17 cellular contexts compared by ENCODE assay signal in genomic region chr14:49988080-49988990, GRCh38.
DNase-seq lines count a peak whose midpoint lies in the region; ATAC-seq and TF ChIP-seq lines count a peak whose summit lies in the region.
"Had no signal": no experiment of that assay in that cellular context is flagged by ENCODE, and none has a peak within 500 bp of the region (broad histone marks: within the 10 kb centered on the region; RNA-seq: fewer than 3 reads in every experiment).

No MANE protein-coding gene starts in this region.

- TF ChIP-seq CTCF in AG04450 (IDR thresholded peaks at IDR 0.05; ENCODE audit: low read depth, low read length) (no peak), PC-9 (conservative IDR thresholded peaks at IDR 0.05) (no peak), coronary artery (IDR thresholded peaks at IDR 0.05) (no peak), omental fat pad (IDR thresholded peaks at IDR 0.05) (no peak)

- no peak overlapping the region for H2AFZ ChIP-seq in PC-9

- intact Hi-C loops in PC-9 (cut with micrococcal nuclease; ENCODE audit: unreplicated experiment) (no loop called here), posterior vena cava (cut with DNase I) (no loop called here)
- intact Hi-C loops in activated T-helper 2 cell treated with anti-CD3 and anti-CD28 coated beads, Interferon-gamma antibody, Interleukin-2, Interleukin-4, amounts not matched to agents 10 μg/mL and 5 μg/mL and 100 μg/mL, durations not matched to agents 14 hours and 24 hours and 36 hours (cut with micrococcal nuclease): no loop called here

- no peaks in the 10 kb centered on the region for H3K27me3 Mint-ChIP-seq in activated T-helper 2 cell treated with anti-CD3 and anti-CD28 coated beads, Interferon-gamma antibody, Interleukin-2, Interleukin-4, amounts not matched to agents 10 μg/mL and 5 μg/mL and 100 μg/mL, durations not matched to agents 14 hours and 24 hours and 36 hours (ENCODE audit: low read depth)
- H3K27me3 Mint-ChIP-seq: T-cell had no signal

- H3K4me1 Mint-ChIP-seq in activated T-helper 2 cell treated with anti-CD3 and anti-CD28 coated beads, Interferon-gamma antibody, Interleukin-2, Interleukin-4, amounts not matched to agents 10 μg/mL and 5 μg/mL and 100 μg/mL, durations not matched to agents 14 hours and 24 hours and 36 hours (ENCODE audit: low read depth): peaks cover 34% of the 10 kb centered on the region

- no peaks in the 10 kb centered on the region for H3K36me3 Mint-ChIP-seq in activated T-helper 2 cell treated with anti-CD3 and anti-CD28 coated beads, Interferon-gamma antibody, Interleukin-2, Interleukin-4, amounts not matched to agents 10 μg/mL and 5 μg/mL and 100 μg/mL, durations not matched to agents 14 hours and 24 hours and 36 hours (ENCODE audit: low read depth)

- H3K4me3 ChIP-seq in AG04450 (ENCODE audit: low read depth, low read length) (no peak overlapping the region), PC-9 (no peak overlapping the region), coronary artery (no peak overlapping the region)
- H3K4me3 ChIP-seq: spleen had no signal

- no peak overlapping the region for H3K4me3 Mint-ChIP-seq in activated T-helper 2 cell treated with anti-CD3 and anti-CD28 coated beads, Interferon-gamma antibody, Interleukin-2, Interleukin-4, amounts not matched to agents 10 μg/mL and 5 μg/mL and 100 μg/mL, durations not matched to agents 14 hours and 24 hours and 36 hours (ENCODE audit: low read depth)
- H3K4me3 Mint-ChIP-seq: T-cell had no signal

- peaks cover 43% of the 10 kb centered on the region for H3K4me1 ChIP-seq in PC-9 (replicated peaks; ENCODE audit: insufficient read depth)

- no peaks in the 10 kb centered on the region for H3K9me3 ChIP-seq in AG04450 (ENCODE audit: control insufficient read depth, insufficient read depth, low read length)
- no peaks in the 10 kb centered on the region for H3K9me3 ChIP-seq in PC-9 (ENCODE audit: insufficient read depth, low read depth)
- H3K9me3 ChIP-seq: spleen had no signal

- H3K27me3 ChIP-seq in AG04450 (ENCODE audit: control insufficient read depth, insufficient read depth, low read length) (no peaks in the 10 kb centered on the region), PC-9 (ENCODE audit: insufficient read depth, low read depth) (no peaks in the 10 kb centered on the region)
- H3K27me3 ChIP-seq: spleen had no signal

- CTCF ChIA-PET in AG04450 (lab: Charles Lee): no interaction called here
- CTCF ChIA-PET in PC-9 (lab: Charles Lee): no interaction called here

- no peaks in the 10 kb centered on the region for H3K79me2 ChIP-seq in PC-9 (ENCODE audit: low read depth)

- DNase-seq in AG04450 (ENCODE audit: low read depth, low spot score): no peak
- DNase-seq in PC-9: no peak
- DNase-seq in coronary artery (ENCODE audit: low spot score): peak; percentile 50
- peak; percentile 59 for DNase-seq in posterior vena cava (ENCODE audit: low spot score)
- DNase-seq in NCI-H2196 treated with DMSO at 0.1 percent for 48 hours (lab: John Stamatoyannopoulos, UW; ENCODE audit: unreplicated experiment): no peak
- DNase-seq in NCI-H2029 treated with DMSO at 0.1 percent for 48 hours (lab: John Stamatoyannopoulos, UW): no peak
- no peak for DNase-seq in activated T-helper 2 cell treated with anti-CD3 and anti-CD28 coated beads, Interferon-gamma antibody, Interleukin-2, Interleukin-4, amounts not matched to agents 10 μg/mL and 5 μg/mL and 100 μg/mL, durations not matched to agents 14 hours and 24 hours and 36 hours (ENCODE audit: low spot score)
- no peak for DNase-seq in omental fat pad (ENCODE audit: low spot score)
- DNase-seq: activated CD4-positive, CD25-positive, alpha-beta regulatory T cell; DMS153; NCI-H187 treated with DMSO at 0.1 percent for 48 hours; NCI-H748 treated with DMSO at 0.1 percent for 48 hours; RPMI8226; spleen; T-cell had no signal

- BruUV-seq in PC-9 (replicated peaks; lab: Mats Ljungman, UMichigan): no TSS peak

- no peaks in the 10 kb centered on the region for H3K9me3 Mint-ChIP-seq in activated T-helper 2 cell treated with anti-CD3 and anti-CD28 coated beads, Interferon-gamma antibody, Interleukin-2, Interleukin-4, amounts not matched to agents 10 μg/mL and 5 μg/mL and 100 μg/mL, durations not matched to agents 14 hours and 24 hours and 36 hours
- H3K9me3 Mint-ChIP-seq: T-cell had no signal

- peaks cover 23% of the 10 kb centered on the region for H3F3A ChIP-seq in PC-9 (ENCODE audit: insufficient read depth, low read depth)

- H3K27ac ChIP-seq in AG04450 (ENCODE audit: low read depth, low read length): peak overlapping the region; percentile 79
- peak overlapping the region; percentile 76 for H3K27ac ChIP-seq in PC-9
- peak overlapping the region; percentile 35 to 80 for H3K27ac ChIP-seq in coronary artery
- H3K27ac ChIP-seq: epithelial cell of prostate, spleen had no signal

- no peaks in the 10 kb centered on the region for H4K20me1 ChIP-seq in PC-9 (ENCODE audit: insufficient read depth)

- no peak for ATAC-seq in omental fat pad (ENCODE audit: low FRiP score)
- ATAC-seq: activated naive CD4-positive, alpha-beta T cell treated with anti-CD3 and anti-CD28 coated beads, Interleukin-2, amount 50 U/mL, for 72 hours; T-cell had no signal

- no peak overlapping the region for H3K4me2 ChIP-seq in PC-9

- H3K9me2 ChIP-seq in PC-9 (ENCODE audit: insufficient read depth): no peaks in the 10 kb centered on the region

- POLR2A ChIA-PET in AG04450 (lab: Yijun Ruan, JAX) (no interaction called here), PC-9 (lab: Charles Lee; ENCODE audit: unreplicated experiment) (interaction anchor here (0.5 to 0.7 kb wide), 2 partner anchors 27 to 1254 kb away, joined by 3 to 13 read pairs; no protein-coding TSS in a partner anchor)

- H3K36me3 ChIP-seq in PC-9 (ENCODE audit: low read depth): no peaks in the 10 kb centered on the region
- H3K36me3 ChIP-seq: spleen had no signal

- H3K27ac Mint-ChIP-seq in activated T-helper 2 cell treated with anti-CD3 and anti-CD28 coated beads, Interferon-gamma antibody, Interleukin-2, Interleukin-4, amounts not matched to agents 10 μg/mL and 5 μg/mL and 100 μg/mL, durations not matched to agents 14 hours and 24 hours and 36 hours: no peak overlapping the region

Comparison
In these comparisons a context has a peak if more than half of its experiments do, and no peak if none do; other contexts are left out.
1. DNase-seq: peak in coronary artery (single experiment) and posterior vena cava (single experiment); none in AG04450 (single experiment), PC-9 (0 of 2), NCI-H2196 treated with DMSO at 0.1 percent for 48 hours (single experiment), NCI-H2029 treated with DMSO at 0.1 percent for 48 hours (single experiment), activated T-helper 2 cell treated with anti-CD3 and anti-CD28 coated beads, Interferon-gamma antibody, Interleukin-2, Interleukin-4, amounts not matched to agents 10 μg/mL and 5 μg/mL and 100 μg/mL, durations not matched to agents 14 hours and 24 hours and 36 hours (single experiment) and omental fat pad (single experiment).
2. Peak in every context shown above with its lines, with median percentiles within 50 percentile points of each other: H3K27ac ChIP-seq.